ENCODE assay signal across 9 cellular contexts in the genomic region with DNA sequence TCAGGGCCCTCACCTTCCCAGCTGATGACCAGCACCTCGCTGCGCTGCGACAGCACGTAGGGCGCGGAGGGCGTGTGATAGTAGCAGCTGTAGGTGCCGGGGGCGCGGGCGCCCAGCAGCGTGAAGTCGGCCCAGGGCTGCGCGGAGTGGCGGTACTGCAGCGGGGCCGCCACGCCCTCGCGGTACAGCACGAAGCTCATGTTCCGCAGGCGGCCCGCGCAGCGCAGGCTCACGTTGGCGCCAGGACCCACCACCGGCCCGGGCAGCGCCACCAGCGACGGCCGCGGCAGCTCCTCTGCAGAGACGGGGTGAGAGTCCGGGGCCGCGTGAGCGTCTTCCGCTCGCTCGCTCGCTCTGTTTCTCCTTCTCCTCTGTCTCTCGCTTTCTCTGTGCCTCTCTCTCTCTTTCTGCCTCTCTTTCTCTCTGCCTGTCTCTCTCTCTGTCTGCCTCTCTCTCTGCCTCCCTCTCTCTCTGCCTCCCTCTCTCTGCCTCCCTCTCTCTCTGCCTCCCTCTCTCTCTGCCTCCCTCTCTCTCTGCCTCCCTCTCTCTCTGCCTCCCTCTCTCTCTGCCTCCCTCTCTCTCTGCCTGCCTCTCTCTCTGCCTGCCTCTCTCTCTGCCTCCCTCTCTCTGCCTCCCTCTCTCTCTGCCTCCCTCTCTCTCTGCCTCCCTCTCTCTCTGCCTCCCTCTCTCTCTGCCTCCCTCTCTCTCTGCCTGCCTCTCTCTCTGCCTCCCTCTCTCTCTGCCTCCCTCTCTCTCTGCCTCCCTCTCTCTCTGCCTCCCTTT. TPM values are rescaled to one million over a fixed set of nuclear protein-coding genes. Genes with fewer than 3 reads are reported as not detected.
A peak's percentile ranks its signal among the peaks of the same experiment; 100 is the strongest.
DNase-seq lines count a peak whose midpoint lies in the region; FAIRE-seq and TF ChIP-seq lines count a peak whose summit lies in the region.
"Not testable (repeated sequence)": the region's sequence is repeated elsewhere in the genome, so short reads cannot be mapped to it uniquely, and the experiment has no call there.
"Had no signal": no experiment of that assay in that cellular context is flagged by ENCODE, and none has a peak within 500 bp of the region (broad histone marks: within the 10 kb centered on the region; RNA-seq: fewer than 3 reads in every experiment).

No MANE protein-coding gene starts in this region.

- H3F3A ChIP-seq in DOHH2 (ENCODE audit: control insufficient read depth, insufficient read depth) = not testable (repeated sequence)

- not testable (repeated sequence) for H3K9me1 ChIP-seq in keratinocyte (ENCODE audit: control insufficient read depth, extremely low read depth, insufficient read depth, low read length)

- H3K79me2 ChIP-seq in DOHH2 (ENCODE audit: control insufficient read depth, low read length); keratinocyte (ENCODE audit: control insufficient read depth, insufficient read depth, low read length); trophoblast cell (ENCODE audit: control insufficient read depth, insufficient read depth, low read length, poor library complexity): not testable (repeated sequence)

- not testable (repeated sequence) for H3K4ac ChIP-seq in trophoblast cell (ENCODE audit: low read depth, low read length)

- DNase-seq in MG63 = peak; percentile 60
- peak; percentile 52 for DNase-seq in activated gamma-delta T cell treated with Interleukin-2 at 50 U/mL for 16 hours
- peak; percentile 87 for DNase-seq in endodermal cell
- not testable (repeated sequence) for DNase-seq in keratinocyte (ENCODE audit: low read depth, low spot score)
- peak in 1 of 2 donors; percentile 32 for DNase-seq in trophoblast cell

- H3K9me3 ChIP-seq in DOHH2 (ENCODE audit: control insufficient read depth, insufficient read depth, low read length); MG63; endodermal cell (ENCODE audit: control insufficient read depth, low read length); keratinocyte (ENCODE audit: control insufficient read depth, low read depth, low read length); trophoblast cell (ENCODE audit: insufficient read depth, low read depth, low read length); thymus (ENCODE audit: control insufficient read depth): not testable (repeated sequence)

- TF ChIP-seq CTCF in DOHH2 (IDR thresholded peaks at IDR 0.05; ENCODE audit: low read depth, low read length, poor library complexity, severe bottlenecking) = not testable (repeated sequence)
- peak; percentile 30 for TF ChIP-seq CTCF in endodermal cell (conservative IDR thresholded peaks at IDR 0.05)
- peak in 1 of 3 experiments; percentile 34 for TF ChIP-seq CTCF in keratinocyte (optimal IDR thresholded peaks at IDR 0.05 in 1 of 3, IDR thresholded peaks at IDR 0.05 in 1 of 3, conservative IDR thresholded peaks at IDR 0.05 in 1 of 3; ENCODE audit: extremely low read depth in 1 of 3, insufficient read depth in 2 of 3, low read length in 3 of 3)

- H2BK12ac ChIP-seq in trophoblast cell (ENCODE audit: low read length) = not testable (repeated sequence)

- not testable (repeated sequence) for H3K79me1 ChIP-seq in trophoblast cell (ENCODE audit: low read length)

- FAIRE-seq in keratinocyte (lab: Jason Lieb, UNC) = not testable (repeated sequence)

- peak overlapping the region; percentile 68 for H3K27ac Mint-ChIP-seq in T-helper 1 cell treated with Interleukin-12 subunit alpha and Interleukin-12 subunit beta and Interleukin-4 antibody, amounts not matched to agents 30 μg/mL and 1 μg/mL, for 36 hours
- H3K27ac Mint-ChIP-seq in endodermal cell = not testable (repeated sequence)

- H3K18ac ChIP-seq in trophoblast cell (ENCODE audit: low read length) = not testable (repeated sequence)

- H2BK5ac ChIP-seq in trophoblast cell (ENCODE audit: low read depth, low read length, poor library complexity) = not testable (repeated sequence)

- H3K27ac ChIP-seq in DOHH2 (ENCODE audit: low read depth, low read length); endodermal cell (ENCODE audit: low read depth, low read length); keratinocyte (ENCODE audit: control insufficient read depth, insufficient read depth, low read length); trophoblast cell (ENCODE audit: low read depth, low read length); thymus (ENCODE audit: low read depth): not testable (repeated sequence)

- H3K14ac ChIP-seq in trophoblast cell (ENCODE audit: low read length) = not testable (repeated sequence)

- H3K9ac ChIP-seq in endodermal cell (ENCODE audit: extremely low read depth, low read length, poor library complexity, severe bottlenecking); trophoblast cell (ENCODE audit: low read length): not testable (repeated sequence)
- peak overlapping the region; percentile 66 for H3K9ac ChIP-seq in keratinocyte (ENCODE audit: control insufficient read depth, extremely low read depth, insufficient read depth, low read length)

- dilution Hi-C loops in keratinocyte (cut with MboI; ENCODE audit: extremely low pct_ligation_motif_present, low sequenced_read_pairs) = not testable (repeated sequence)

- peaks cover 21% of the 10 kb centered on the region for H3K27me3 Mint-ChIP-seq in T-helper 1 cell treated with Interleukin-12 subunit alpha and Interleukin-12 subunit beta and Interleukin-4 antibody, amounts not matched to agents 30 μg/mL and 1 μg/mL, for 36 hours (ENCODE audit: low read depth)
- H3K27me3 Mint-ChIP-seq in endodermal cell (ENCODE audit: insufficient read depth) = peaks cover 46% of the 10 kb centered on the region

- peak overlapping the region; percentile 14 for H4K8ac ChIP-seq in trophoblast cell (ENCODE audit: low read depth, low read length)

- H3K9me3 Mint-ChIP-seq in T-helper 1 cell treated with Interleukin-12 subunit alpha and Interleukin-12 subunit beta and Interleukin-4 antibody, amounts not matched to agents 30 μg/mL and 1 μg/mL, for 36 hours = not testable (repeated sequence)
- H3K9me3 Mint-ChIP-seq in endodermal cell = peaks cover 17% of the 10 kb centered on the region

- H2AFZ ChIP-seq in keratinocyte (ENCODE audit: control insufficient read depth, low read length) (peak overlapping the region; percentile 92), trophoblast cell (ENCODE audit: insufficient read depth, low read length, poor library complexity) (peak overlapping the region; percentile 32)

- not testable (repeated sequence) for H2BK120ac ChIP-seq in trophoblast cell (ENCODE audit: insufficient read depth, low read length, poor library complexity)

- H3K9me2 ChIP-seq in DOHH2 (replicated peaks; ENCODE audit: control insufficient read depth, low read length) = not testable (repeated sequence)

- H4K91ac ChIP-seq in trophoblast cell (ENCODE audit: low read depth, low read length) = not testable (repeated sequence)

- not testable (repeated sequence) for H4K12ac ChIP-seq in trophoblast cell (ENCODE audit: low read depth, low read length)

- H4K20me1 ChIP-seq in DOHH2 (ENCODE audit: control insufficient read depth, insufficient read depth, low read depth, low read length); keratinocyte (ENCODE audit: control insufficient read depth, extremely low read depth, insufficient read depth, low read length): not testable (repeated sequence)

- peak overlapping the region; percentile 100 for H3K4me2 ChIP-seq in DOHH2 (ENCODE audit: low read length)
- peak overlapping the region; percentile 82 for H3K4me2 ChIP-seq in keratinocyte (ENCODE audit: control insufficient read depth, extremely low read depth, insufficient read depth, low read depth, low read length)
- H3K4me2 ChIP-seq in trophoblast cell (ENCODE audit: low read length) = peak overlapping the region; percentile 79

- H3K4me1 ChIP-seq in DOHH2 (ENCODE audit: control insufficient read depth, low read length) = peaks cover 17% of the 10 kb centered on the region
- H3K4me1 ChIP-seq in endodermal cell (ENCODE audit: control insufficient read depth, insufficient read depth, low read length); keratinocyte (ENCODE audit: control insufficient read depth, extremely low read depth, insufficient read depth, low read length); trophoblast cell (ENCODE audit: control insufficient read depth in 1 of 2, insufficient read depth in 2 of 2, low read length in 2 of 2); thymus (ENCODE audit: control insufficient read depth, insufficient read depth, low read length): not testable (repeated sequence)

- not testable (repeated sequence) for H3K36me3 ChIP-seq in DOHH2 (ENCODE audit: control insufficient read depth, low read length); MG63; endodermal cell (ENCODE audit: control insufficient read depth, insufficient read depth, low read length); keratinocyte (ENCODE audit: control insufficient read depth in 2 of 2, extremely low read depth in 1 of 2, insufficient read depth in 2 of 2, low read length in 2 of 2); trophoblast cell (ENCODE audit: control insufficient read depth in 1 of 2, insufficient read depth in 2 of 2, low read length in 2 of 2); thymus (ENCODE audit: control insufficient read depth, insufficient read depth)

- not testable (repeated sequence) for H2AK5ac ChIP-seq in trophoblast cell (ENCODE audit: low read length)

- not testable (repeated sequence) for H3K36me3 Mint-ChIP-seq in T-helper 1 cell treated with Interleukin-12 subunit alpha and Interleukin-12 subunit beta and Interleukin-4 antibody, amounts not matched to agents 30 μg/mL and 1 μg/mL, for 36 hours (ENCODE audit: low read depth); endodermal cell (ENCODE audit: low read depth)

- peaks cover 12% of the 10 kb centered on the region for H3K4me1 Mint-ChIP-seq in T-helper 1 cell treated with Interleukin-12 subunit alpha and Interleukin-12 subunit beta and Interleukin-4 antibody, amounts not matched to agents 30 μg/mL and 1 μg/mL, for 36 hours (ENCODE audit: low read depth)
- not testable (repeated sequence) for H3K4me1 Mint-ChIP-seq in endodermal cell

- peak overlapping the region; percentile 92 for H3K4me3 ChIP-seq in DOHH2 (ENCODE audit: low read length)
- H3K4me3 ChIP-seq in MG63 = peak overlapping the region; percentile 10
- peak overlapping the region; percentile 62 for H3K4me3 ChIP-seq in endodermal cell (ENCODE audit: low read length)
- peak overlapping the region; percentile 36 to 64 (median 36) for H3K4me3 ChIP-seq in keratinocyte (ENCODE audit: control insufficient read depth in 2 of 3, extremely low read depth in 1 of 3, insufficient read depth in 2 of 3, low read depth in 1 of 3, low read length in 3 of 3)
- peak overlapping the region; percentile 43 for H3K4me3 ChIP-seq in trophoblast cell (ENCODE audit: low read depth, low read length)
- H3K4me3 ChIP-seq in thymus (ENCODE audit: low read length) = peak overlapping the region; percentile 22

- WGBS in endodermal cell (ENCODE audit: insufficient coverage in 1 of 2, insufficient read length in 1 of 2), 2 experiments = 3 to 4% methylated on average over 19 to 46 of the region's 46 CpGs
- WGBS in trophoblast cell (ENCODE audit: extremely low coverage, insufficient coverage, insufficient read length) = no CpG with 5 or more reads among the region's 46 CpGs
- 3% methylated on average over 46 of the region's 46 CpGs for WGBS in thymus

- H3K4me3 Mint-ChIP-seq in T-helper 1 cell treated with Interleukin-12 subunit alpha and Interleukin-12 subunit beta and Interleukin-4 antibody, amounts not matched to agents 30 μg/mL and 1 μg/mL, for 36 hours = peak overlapping the region; percentile 85
- peak overlapping the region; percentile 45 for H3K4me3 Mint-ChIP-seq in endodermal cell

- not testable (repeated sequence) for H3K23ac ChIP-seq in trophoblast cell (ENCODE audit: low read length)

- not testable (repeated sequence) for H3K27me3 ChIP-seq in DOHH2 (ENCODE audit: control insufficient read depth, low read length); MG63; keratinocyte (ENCODE audit: control insufficient read depth, extremely low read depth, insufficient read depth, low read length); trophoblast cell (ENCODE audit: insufficient read depth, low read length)
- H3K27me3 ChIP-seq in endodermal cell (ENCODE audit: control insufficient read depth, insufficient read depth, low read length, poor library complexity, severe bottlenecking) (peaks cover 31% of the 10 kb centered on the region), thymus (ENCODE audit: control insufficient read depth, insufficient read depth) (peaks cover 20% of the 10 kb centered on the region)

RNA-seq across cellular contexts. Expression of gene OSCAR, which starts 4.6 kb away (rescaled TPM):
- total RNA-seq in MG63 (2014; rRNA removed; shearing (Covaris generic); ENCODE audit: low replicate concordance) = not detected in 2 replicates
- total RNA-seq in endodermal cell = under 1 TPM; 0.20 to 0.44 TPM
- polyA plus RNA-seq in endodermal cell (2013, experiment 1 of 2) = 0.14 TPM
- 0.12 TPM for polyA plus RNA-seq in endodermal cell (2013, experiment 2 of 2)
- polyA plus RNA-seq in keratinocyte (0.12 to 0.32 TPM (median 0.14 TPM) in 3 replicates), thymus (5.5 TPM)
- 0.20 TPM for polyA plus RNA-seq in keratinocyte (2011; ENCODE audit: low read depth)
- polyA plus RNA-seq in keratinocyte (2011; cell fraction: cytosol; rRNA removed) = 0.07 and 0.29 TPM in 2 replicates
- 0.41 and 1.2 TPM in 2 replicates for polyA plus RNA-seq in keratinocyte (2011; cell fraction: nucleus; rRNA removed)
- polyA plus RNA-seq in keratinocyte (2012; ENCODE audit: low replicate concordance) = 0.14 and 0.45 TPM in 2 replicates
- not detected in 3 replicates for polyA minus RNA-seq in keratinocyte
- not detected for polyA minus RNA-seq in keratinocyte (2011; cell fraction: cytosol; rRNA and poly(A)+ RNA removed)
- not detected in 2 replicates for polyA minus RNA-seq in keratinocyte (2011; cell fraction: nucleus; rRNA and poly(A)+ RNA removed)
- 0.07 and 0.08 TPM in 2 replicates for polyA plus RNA-seq in trophoblast cell (2013)

RNA-seq across cellular contexts. Expression of gene NDUFA3, which starts 6.6 kb away (rescaled TPM):
- total RNA-seq in MG63 (2014; rRNA removed; shearing (Covaris generic); ENCODE audit: low replicate concordance) = 4.8 and 23.1 TPM in 2 replicates
- total RNA-seq in endodermal cell = 100 to 1,000 TPM; 196 to 229 TPM
- polyA plus RNA-seq in endodermal cell (2013, experiment 1 of 2) = 194 TPM
- 181 TPM for polyA plus RNA-seq in endodermal cell (2013, experiment 2 of 2)
- 41.9 to 61.4 TPM (median 44.5 TPM) in 3 replicates for polyA plus RNA-seq in keratinocyte
- polyA plus RNA-seq in keratinocyte (2011; ENCODE audit: low read depth) = 18.1 TPM
- 25.0 and 68.9 TPM in 2 replicates for polyA plus RNA-seq in keratinocyte (2011; cell fraction: cytosol; rRNA removed)
- 26.8 and 28.9 TPM in 2 replicates for polyA plus RNA-seq in keratinocyte (2011; cell fraction: nucleus; rRNA removed)
- 128 and 180 TPM in 2 replicates for polyA plus RNA-seq in keratinocyte (2012; ENCODE audit: low replicate concordance)
- polyA minus RNA-seq in keratinocyte = 58.9 to 121 TPM (median 93.0 TPM) in 3 replicates
- polyA minus RNA-seq in keratinocyte (2011; cell fraction: cytosol; rRNA and poly(A)+ RNA removed) = 200 TPM
- polyA minus RNA-seq in keratinocyte (2011; cell fraction: nucleus; rRNA and poly(A)+ RNA removed) = 18.5 and 26.4 TPM in 2 replicates
- 576 and 590 TPM in 2 replicates for polyA plus RNA-seq in trophoblast cell (2013)
- polyA plus RNA-seq in thymus = 190 TPM

RNA-seq across cellular contexts. Expression of gene TARM1, which starts 14.9 kb away (rescaled TPM):
- not detected in 2 replicates for total RNA-seq in MG63 (2014; rRNA removed; shearing (Covaris generic); ENCODE audit: low replicate concordance)
- total RNA-seq in endodermal cell = not detected
- polyA plus RNA-seq in endodermal cell (2013, experiment 1 of 2) = not detected
- not detected for polyA plus RNA-seq in endodermal cell (2013, experiment 2 of 2)
- polyA plus RNA-seq in keratinocyte (not detected in 3 replicates), thymus (not detected)
- polyA plus RNA-seq in keratinocyte (2011; ENCODE audit: low read depth) = not detected
- polyA plus RNA-seq in keratinocyte (2011; cell fraction: cytosol; rRNA removed) = not detected in 2 replicates
- not detected in 2 replicates for polyA plus RNA-seq in keratinocyte (2011; cell fraction: nucleus; rRNA removed)
- not detected in 2 replicates for polyA plus RNA-seq in keratinocyte (2012; ENCODE audit: low replicate concordance)
- not detected in 3 replicates for polyA minus RNA-seq in keratinocyte
- not detected for polyA minus RNA-seq in keratinocyte (2011; cell fraction: cytosol; rRNA and poly(A)+ RNA removed)
- not detected in 2 replicates for polyA minus RNA-seq in keratinocyte (2011; cell fraction: nucleus; rRNA and poly(A)+ RNA removed)
- not detected in 2 replicates for polyA plus RNA-seq in trophoblast cell (2013)
- total RNA-seq: ureter had no signal

RNA-seq across cellular contexts. Expression of gene TFPT, which starts 19.4 kb away (rescaled TPM):
- 23.9 and 36.5 TPM in 2 replicates for total RNA-seq in MG63 (2014; rRNA removed; shearing (Covaris generic); ENCODE audit: low replicate concordance)
- 10 to 100 TPM; 19.5 to 21.6 TPM for total RNA-seq in endodermal cell
- polyA plus RNA-seq in endodermal cell (2013, experiment 1 of 2) = 19.9 TPM
- 19.7 TPM for polyA plus RNA-seq in endodermal cell (2013, experiment 2 of 2)
- 6.8 to 9.2 TPM (median 7.8 TPM) in 3 replicates for polyA plus RNA-seq in keratinocyte
- 8.0 TPM for polyA plus RNA-seq in keratinocyte (2011; ENCODE audit: low read depth)
- 4.3 and 10.8 TPM in 2 replicates for polyA plus RNA-seq in keratinocyte (2011; cell fraction: cytosol; rRNA removed)
- 6.2 and 9.6 TPM in 2 replicates for polyA plus RNA-seq in keratinocyte (2011; cell fraction: nucleus; rRNA removed)
- polyA plus RNA-seq in keratinocyte (2012; ENCODE audit: low replicate concordance) = 8.1 and 15.5 TPM in 2 replicates
- polyA minus RNA-seq in keratinocyte = 1.5 to 10.0 TPM (median 1.7 TPM) in 3 replicates
- 9.8 TPM for polyA minus RNA-seq in keratinocyte (2011; cell fraction: cytosol; rRNA and poly(A)+ RNA removed)
- polyA minus RNA-seq in keratinocyte (2011; cell fraction: nucleus; rRNA and poly(A)+ RNA removed) = 1.2 and 2.6 TPM in 2 replicates
- 13.4 and 14.2 TPM in 2 replicates for polyA plus RNA-seq in trophoblast cell (2013)
- 34.3 TPM for polyA plus RNA-seq in thymus

RNA-seq across cellular contexts. Expression of gene PRPF31, which starts 19.5 kb away (rescaled TPM):
- total RNA-seq in MG63 (2014; rRNA removed; shearing (Covaris generic); ENCODE audit: low replicate concordance) = 88.3 and 112 TPM in 2 replicates
- 10 to 100 TPM; 79.0 to 85.5 TPM for total RNA-seq in endodermal cell
- 59.6 TPM for polyA plus RNA-seq in endodermal cell (2013, experiment 1 of 2)
- polyA plus RNA-seq in endodermal cell (2013, experiment 2 of 2) = 51.4 TPM
- 25.7 to 56.9 TPM (median 42.2 TPM) in 3 replicates for polyA plus RNA-seq in keratinocyte
- polyA plus RNA-seq in keratinocyte (2011; ENCODE audit: low read depth) = 33.4 TPM
- 31.8 and 39.6 TPM in 2 replicates for polyA plus RNA-seq in keratinocyte (2011; cell fraction: cytosol; rRNA removed)
- 53.0 and 59.8 TPM in 2 replicates for polyA plus RNA-seq in keratinocyte (2011; cell fraction: nucleus; rRNA removed)
- polyA plus RNA-seq in keratinocyte (2012; ENCODE audit: low replicate concordance) = 30.1 and 65.7 TPM in 2 replicates
- 13.7 to 35.2 TPM (median 21.2 TPM) in 3 replicates for polyA minus RNA-seq in keratinocyte
- 24.6 TPM for polyA minus RNA-seq in keratinocyte (2011; cell fraction: cytosol; rRNA and poly(A)+ RNA removed)
- polyA minus RNA-seq in keratinocyte (2011; cell fraction: nucleus; rRNA and poly(A)+ RNA removed) = 7.9 and 13.9 TPM in 2 replicates
- 62.2 and 62.3 TPM in 2 replicates for polyA plus RNA-seq in trophoblast cell (2013)
- polyA plus RNA-seq in thymus = 62.2 TPM

Comparison
In these comparisons a context has a peak if more than half of its experiments do, and no peak if none do; other contexts are left out.
1. H3K4me3 ChIP-seq: peak in every context shown above with its lines; median percentile 92 in DOHH2; 62 in endodermal cell; 43 in trophoblast cell; 36 in keratinocyte; 22 in thymus; 10 in MG63.